Comparison of ENCODE assay signal across 23 cellular contexts in genomic region chr17:53420035-53420641, GRCh38.
"Had no signal": no experiment of that assay in that cellular context is flagged by ENCODE, and none has a peak within 500 bp of the region (broad histone marks: within the 10 kb centered on the region; RNA-seq: fewer than 3 reads in every experiment).

No MANE protein-coding gene starts in this region.

- H3K79me2 ChIP-seq: hepatocyte had no signal

- ATAC-seq: activated CD4-positive, alpha-beta T cell treated with anti-CD3 and anti-CD28 coated beads for 36 hours; activated naive CD4-positive, alpha-beta T cell treated with anti-CD3 and anti-CD28 coated beads, Interleukin-2, amount 50 U/mL, for 72 hours; activated T-cell treated with anti-CD3 and anti-CD28 coated beads, Interleukin-2, amount 50 U/mL, for 72 hours; gastroesophageal sphincter; left cardiac atrium; left ventricle myocardium superior; naive thymus-derived CD4-positive, alpha-beta T cell had no signal

- H3K27me3 Mint-ChIP-seq: activated CD4-positive, alpha-beta T cell treated with anti-CD3 and anti-CD28 coated beads for 36 hours; naive thymus-derived CD4-positive, alpha-beta T cell; progenitor cell of endocrine pancreas had no signal

- H3K27me3 ChIP-seq: gastroesophageal sphincter, hepatocyte, ovary, right atrium auricular region, spleen, transverse colon had no signal

- H3K27ac ChIP-seq: gastroesophageal sphincter, hepatocyte, ovary, right atrium auricular region, spleen, transverse colon had no signal

- H2AFZ ChIP-seq: hepatocyte had no signal

- DNase-seq: activated CD4-positive, alpha-beta T cell treated with anti-CD3 and anti-CD28 coated beads for 36 hours; activated CD4-positive, CD25-positive, alpha-beta regulatory T cell; activated naive CD4-positive, alpha-beta T cell; activated T-cell treated with anti-CD3 and anti-CD28 coated beads for 4 hours; activated T-cell treated with anti-CD3 and anti-CD28 coated beads, Interleukin-2, amount 50 U/mL, for 72 hours; dermis blood vessel endothelial cell; effector CD4-positive, alpha-beta T cell; erythroblast; islet precursor cell; left cardiac atrium; left ventricle myocardium superior; naive thymus-derived CD4-positive, alpha-beta T cell; ovary; spleen; stimulated activated naive CD4-positive, alpha-beta T cell treated with Interleukin-2 at 50 U/mL for 16 hours; transverse colon had no signal

- H3K4me2 ChIP-seq: hepatocyte had no signal

- H3K4me1 Mint-ChIP-seq: activated CD4-positive, alpha-beta T cell treated with anti-CD3 and anti-CD28 coated beads for 36 hours; mesothelial cell of epicardium; naive thymus-derived CD4-positive, alpha-beta T cell had no signal

- H3K4me1 ChIP-seq: gastroesophageal sphincter, right atrium auricular region, spleen, transverse colon had no signal

- H3K4me3 Mint-ChIP-seq: activated CD4-positive, alpha-beta T cell treated with anti-CD3 and anti-CD28 coated beads for 36 hours; activated T-cell treated with anti-CD3 and anti-CD28 coated beads, Interleukin-2, amount 50 U/mL, for 72 hours; mesothelial cell of epicardium; naive thymus-derived CD4-positive, alpha-beta T cell; T-helper 2 cell treated with Interferon-gamma antibody and Interleukin-4, amounts not matched to agents 5 μg/mL and 100 μg/mL, for 36 hours had no signal

- H3K27ac Mint-ChIP-seq: activated CD4-positive, alpha-beta T cell treated with anti-CD3 and anti-CD28 coated beads for 36 hours; activated naive CD4-positive, alpha-beta T cell treated with anti-CD3 and anti-CD28 coated beads, Interleukin-2, amount 50 U/mL, for 72 hours; activated T-cell treated with anti-CD3 and anti-CD28 coated beads, Interleukin-2, amount 50 U/mL, for 72 hours; mesothelial cell of epicardium; naive thymus-derived CD4-positive, alpha-beta T cell; progenitor cell of endocrine pancreas; T-helper 2 cell treated with Interferon-gamma antibody and Interleukin-4, amounts not matched to agents 5 μg/mL and 100 μg/mL, for 36 hours had no signal

- H3K36me3 ChIP-seq: gastroesophageal sphincter, ovary, right atrium auricular region, spleen, transverse colon had no signal

- H3K36me3 Mint-ChIP-seq: activated naive CD4-positive, alpha-beta T cell treated with anti-CD3 and anti-CD28 coated beads, Interleukin-2, amount 50 U/mL, for 72 hours; naive thymus-derived CD4-positive, alpha-beta T cell had no signal

- H3K9me3 ChIP-seq: gastroesophageal sphincter, ovary, right atrium auricular region had no signal

- H3K4me3 ChIP-seq: gastroesophageal sphincter, hepatocyte, ovary, right atrium auricular region, spleen, transverse colon had no signal
